Comparison of ENCODE assay signal across 23 cellular contexts in genomic region chr4:135124196-135124595, GRCh38.
"Had no signal": no experiment of that assay in that cellular context is flagged by ENCODE, and none has a peak within 500 bp of the region (broad histone marks: within the 10 kb centered on the region; RNA-seq: fewer than 3 reads in every experiment).

No MANE protein-coding gene starts in this region.

- H3K27me3 ChIP-seq: colonic mucosa, hepatocyte, ovary, testis, tibial nerve, upper lobe of right lung, vagina had no signal

- H3K36me3 ChIP-seq: colonic mucosa, ovary, tibial nerve, upper lobe of right lung, vagina had no signal

- H3K4me1 Mint-ChIP-seq: naive thymus-derived CD8-positive, alpha-beta T cell; stimulated activated effector memory CD8-positive, alpha-beta T cell treated with anti-CD3 and anti-CD28 coated beads, Interleukin-12 subunit alpha, Interleukin-12 subunit beta, amount 100 ng/mL, for 72 hours had no signal

- H3K79me2 ChIP-seq: hepatocyte had no signal

- H3K27ac Mint-ChIP-seq: endodermal cell; naive thymus-derived CD8-positive, alpha-beta T cell; stimulated activated effector memory CD8-positive, alpha-beta T cell treated with anti-CD3 and anti-CD28 coated beads, Interleukin-12 subunit alpha, Interleukin-12 subunit beta, amount 100 ng/mL, for 72 hours had no signal

- H3K9me3 ChIP-seq: colonic mucosa, mucosa of descending colon, ovary, testis, tibial nerve, upper lobe of right lung, vagina had no signal

- H3K36me3 Mint-ChIP-seq: naive thymus-derived CD8-positive, alpha-beta T cell; stimulated activated effector memory CD8-positive, alpha-beta T cell treated with anti-CD3 and anti-CD28 coated beads, Interleukin-12 subunit alpha, Interleukin-12 subunit beta, amount 100 ng/mL, for 72 hours had no signal

- H3K4me3 ChIP-seq: colonic mucosa, hepatocyte, mucosa of descending colon, ovary, testis, tibial nerve, upper lobe of right lung, vagina had no signal

- H3K4me1 ChIP-seq: colonic mucosa, testis, tibial nerve, upper lobe of right lung, vagina had no signal

- H3K4me3 Mint-ChIP-seq: endodermal cell; naive thymus-derived CD8-positive, alpha-beta T cell; stimulated activated effector memory CD8-positive, alpha-beta T cell treated with anti-CD3 and anti-CD28 coated beads, Interleukin-12 subunit alpha, Interleukin-12 subunit beta, amount 100 ng/mL, for 72 hours had no signal

- DNase-seq: colonic mucosa; dermis blood vessel endothelial cell; effector CD4-positive, alpha-beta T cell; endodermal cell; foreskin melanocyte; head of caudate nucleus; kidney glomerular epithelial cell; mammary epithelial cell; mucosa of descending colon; naive thymus-derived CD8-positive, alpha-beta T cell; ovary; right cardiac atrium; small intestine; stimulated activated CD4-positive, alpha-beta T cell treated with anti-CD3 and anti-CD28 coated beads, Interleukin-4, amount 100 ng/mL, for 1 hour; stimulated activated CD8-positive, alpha-beta memory T cell treated with anti-CD3 and anti-CD28 coated beads, Interleukin-4, amount 100 ng/mL, for 48 hours; stimulated activated naive CD8-positive, alpha-beta T cell treated with anti-CD3 and anti-CD28 coated beads, Interleukin-15, Interleukin-2, amounts not matched to agents 100 U/mL and 50 U/mL, for 24 hours; testis; upper lobe of right lung had no signal

- H3K27ac ChIP-seq: colonic mucosa, hepatocyte, ovary, testis, tibial nerve, upper lobe of right lung, vagina had no signal

- H2AFZ ChIP-seq: hepatocyte had no signal

- H3K27me3 Mint-ChIP-seq: naive thymus-derived CD8-positive, alpha-beta T cell had no signal

- ATAC-seq: left lobe of liver; mucosa of descending colon; naive thymus-derived CD8-positive, alpha-beta T cell; right cardiac atrium; stimulated activated effector memory CD8-positive, alpha-beta T cell treated with anti-CD3 and anti-CD28 coated beads, Interleukin-12 subunit alpha, Interleukin-12 subunit beta, amount 100 ng/mL, for 72 hours; stimulated activated naive CD8-positive, alpha-beta T cell treated with anti-CD3 and anti-CD28 coated beads, Interleukin-15, Interleukin-2, amounts not matched to agents 100 U/mL and 50 U/mL, for 24 hours; upper lobe of right lung had no signal

- H3K4me2 ChIP-seq: hepatocyte had no signal

- H3K9me3 Mint-ChIP-seq: endodermal cell had no signal
